ENCODE assay signal across 19 cellular contexts in the genomic region with DNA sequence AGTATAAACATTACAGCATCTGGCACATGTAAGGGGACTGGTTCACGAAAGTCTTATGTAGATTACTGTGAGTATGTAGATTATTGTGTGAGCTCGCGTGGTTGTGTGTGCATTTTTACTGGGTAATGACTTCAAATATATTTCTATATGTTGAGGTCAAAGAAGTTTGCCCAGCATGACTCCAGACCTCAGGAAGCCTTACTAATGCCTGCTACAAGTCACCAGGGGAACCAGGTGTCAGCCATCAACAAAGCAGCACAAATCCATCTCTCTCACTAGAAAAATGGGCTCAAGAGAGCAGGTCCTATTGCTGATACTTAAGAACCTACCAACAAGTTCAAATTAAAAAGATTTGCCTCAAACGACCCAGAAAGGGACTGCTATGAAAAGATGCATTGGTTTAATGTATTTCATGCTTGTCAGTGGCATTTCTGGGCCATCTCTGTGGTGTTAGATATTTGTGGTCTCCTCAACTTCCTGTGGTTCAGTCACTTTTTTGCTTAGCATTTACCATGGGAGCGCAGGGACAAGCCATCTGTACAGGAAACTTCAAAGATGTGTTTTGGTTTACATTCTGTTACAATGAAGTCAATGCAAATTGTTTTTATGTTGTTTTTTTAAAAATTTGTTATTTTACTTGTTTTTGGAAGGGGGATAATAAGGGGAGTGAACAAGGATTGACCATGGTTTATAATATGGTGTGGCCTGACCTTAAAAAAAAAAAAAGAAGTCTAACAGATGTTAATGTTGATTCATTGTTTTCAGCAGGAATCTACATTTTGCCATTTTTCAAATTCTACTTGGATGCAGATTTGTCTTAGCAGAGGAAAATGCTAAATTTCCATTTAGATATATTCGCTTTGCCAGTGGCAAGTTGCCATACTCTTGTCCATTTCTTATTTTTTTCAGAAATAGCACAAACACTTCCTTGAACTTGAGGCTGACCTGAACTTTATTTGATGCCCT.
DNase-seq lines count a peak whose midpoint lies in the region; ATAC-seq and TF ChIP-seq lines count a peak whose summit lies in the region.
"Had no signal": no experiment of that assay in that cellular context is flagged by ENCODE, and none has a peak within 500 bp of the region (broad histone marks: within the 10 kb centered on the region; RNA-seq: fewer than 3 reads in every experiment).

No MANE protein-coding gene starts in this region.

- H4K91ac ChIP-seq in IMR-90 (ENCODE audit: insufficient read depth, low read depth, low read length): no peak overlapping the region

- H3K79me1 ChIP-seq in IMR-90 (ENCODE audit: low read depth in 1 of 2, low read length in 2 of 2): no peaks in the 10 kb centered on the region

- H3K27ac ChIP-seq in IMR-90 (ENCODE audit: insufficient read depth, low read length) (no peak overlapping the region), smooth muscle cell (ENCODE audit: low read depth) (peak overlapping the region; percentile 71)
- H3K27ac ChIP-seq: sigmoid colon, thoracic aorta had no signal

- no peak overlapping the region for H3K56ac ChIP-seq in IMR-90 (ENCODE audit: extremely low read depth, insufficient read depth, low read length)

- no peak overlapping the region for H2AK9ac ChIP-seq in IMR-90 (replicated peaks; ENCODE audit: low read depth, low read length, poor library complexity)

- TF ChIP-seq RAD21 in IMR-90 (IDR thresholded peaks at IDR 0.05; ENCODE audit: low read length): no peak

- no peak overlapping the region for H3K4ac ChIP-seq in IMR-90 (ENCODE audit: low read depth, low read length)

- H3K9ac ChIP-seq in IMR-90 (ENCODE audit: low read depth, low read length) (no peak overlapping the region), smooth muscle cell (ENCODE audit: low read depth) (peak overlapping the region; percentile 5)

- in situ Hi-C loops in IMR-90 (cut with MboI; ENCODE audit: low sequenced_read_pairs): no loop called here

- H2BK20ac ChIP-seq in IMR-90 (ENCODE audit: low read depth, low read length): no peak overlapping the region

- no peak overlapping the region for H2AK5ac ChIP-seq in IMR-90 (ENCODE audit: low read depth, low read length)

- WGBS in IMR-90 (ENCODE audit: extremely low coverage in 2 of 2, insufficient read length in 1 of 2), 2 experiments: 72% methylated on average over 2 of the region's 6 CpGs; no CpG with 5 or more reads in 1 of the 2 experiments
- 51% methylated on average over 6 of the region's 6 CpGs for WGBS in smooth muscle cell (ENCODE audit: low lambda C conversion rate)

- CTCF ChIA-PET in IMR-90 (lab: Yijun Ruan, JAX): no interaction called here

- no peaks in the 10 kb centered on the region for H3K36me3 ChIP-seq in IMR-90 (ENCODE audit: control insufficient read depth, insufficient read depth, low read length)
- no peaks in the 10 kb centered on the region for H3K36me3 ChIP-seq in smooth muscle cell (ENCODE audit: low read depth)
- H3K36me3 ChIP-seq: HAP-1, thoracic aorta had no signal

- H3K4me3 ChIP-seq in IMR-90 (ENCODE audit: insufficient read depth, low read depth, low read length): no peak overlapping the region
- H3K4me3 ChIP-seq in smooth muscle cell: no peak overlapping the region
- H3K4me3 ChIP-seq: HAP-1, sigmoid colon, thoracic aorta had no signal

- H3K9me3 ChIP-seq in IMR-90 (ENCODE audit: control insufficient read depth, insufficient read depth, low read length): no peaks in the 10 kb centered on the region
- H3K9me3 ChIP-seq in smooth muscle cell (replicated peaks; ENCODE audit: low read depth): no peaks in the 10 kb centered on the region
- H3K9me3 ChIP-seq: HAP-1, sigmoid colon, thoracic aorta had no signal

- no peaks in the 10 kb centered on the region for H3K79me2 ChIP-seq in smooth muscle cell (ENCODE audit: low read depth)

- no peak overlapping the region for H4K8ac ChIP-seq in IMR-90 (ENCODE audit: low read depth in 2 of 2, low read length in 2 of 2)

- dilution Hi-C loops in IMR-90 (cut with HindIII; ENCODE audit: low sequenced_read_pairs, unreplicated experiment): no loop called here

- intact Hi-C loops in IMR-90 (cut with micrococcal nuclease): no loop called here

- H3K23ac ChIP-seq in IMR-90 (ENCODE audit: low read depth, low read length): no peak overlapping the region

- ATAC-seq in IMR-90 (ENCODE audit: low read depth): no peak
- no peak for ATAC-seq in HG02938 (IDR thresholded peaks at IDR 0.05; ENCODE audit: unreplicated experiment)
- no peak for ATAC-seq in HG03432 (IDR thresholded peaks at IDR 0.05; ENCODE audit: unreplicated experiment)
- ATAC-seq: activated naive CD4-positive, alpha-beta T cell treated with anti-CD3 and anti-CD28 coated beads, Interleukin-2, amount 50 U/mL, for 72 hours had no signal

- peak; percentile 5 for DNase-seq in IMR-90
- peak; percentile 41 for DNase-seq in SKM-1 treated with dmso at 0.1 percent for 144 hours (lab: John Stamatoyannopoulos, UW; ENCODE audit: unreplicated experiment)
- DNase-seq in fibroblast of peridontal ligament (ENCODE audit: extremely low read depth): peak; percentile 14
- no peak for DNase-seq in smooth muscle cell (lab: John Stamatoyannopoulos, UW; ENCODE audit: unreplicated experiment)
- DNase-seq in activated T-cell treated with anti-CD3 and anti-CD28 coated beads, Interleukin-2, amount 50 U/mL, for 48 hours: no peak
- DNase-seq: activated CD4-positive, alpha-beta T cell treated with anti-CD3 and anti-CD28 coated beads for 48 hours; activated T-cell treated with anti-CD3 and anti-CD28 coated beads for 4 hours; DMS53; NCI-H1436; NCI-H2227 treated with DMSO at 0.1 percent for 48 hours; SIG-M5; sigmoid colon; stimulated activated CD4-positive, alpha-beta T cell treated with anti-CD3 and anti-CD28 coated beads, Interleukin-4, amount 100 ng/mL, for 24 hours; T1000 had no signal

- H3K18ac ChIP-seq in IMR-90 (ENCODE audit: low read depth, low read length): peak overlapping the region; percentile 23; the same call in 1 of the 2 replicates

- H3K14ac ChIP-seq in IMR-90 (replicated peaks; ENCODE audit: low read depth, low read length): no peak overlapping the region

- TF ChIP-seq POLR2A in IMR-90 (IDR thresholded peaks at IDR 0.05; ENCODE audit: low read depth, low read length): no peak

- no peak overlapping the region for H4K5ac ChIP-seq in IMR-90 (ENCODE audit: low read depth, low read length)

- H3K4me1 ChIP-seq in IMR-90 (ENCODE audit: control insufficient read depth, insufficient read depth, low read length) (peaks cover 2% of the 10 kb centered on the region; the same call in 1 of the 2 replicates), smooth muscle cell (ENCODE audit: low read depth) (no peaks in the 10 kb centered on the region)

- H2BK120ac ChIP-seq in IMR-90 (ENCODE audit: low read depth, low read length): no peak overlapping the region

- H3K27me3 ChIP-seq in IMR-90 (ENCODE audit: control insufficient read depth, insufficient read depth, low read length): no peaks in the 10 kb centered on the region
- H3K27me3 ChIP-seq in smooth muscle cell (ENCODE audit: low read depth): no peaks in the 10 kb centered on the region
- H3K27me3 ChIP-seq: sigmoid colon had no signal

- H2BK5ac ChIP-seq in IMR-90 (ENCODE audit: low read depth, low read length, poor library complexity, severe bottlenecking): no peak overlapping the region

- no peak overlapping the region for H2BK15ac ChIP-seq in IMR-90 (ENCODE audit: low read depth, low read length)

- H4K20me1 ChIP-seq in IMR-90 (ENCODE audit: insufficient read depth, low read length) (no peaks in the 10 kb centered on the region), smooth muscle cell (ENCODE audit: low read depth) (no peaks in the 10 kb centered on the region)

- POLR2A ChIA-PET in IMR-90 (lab: Charles Lee; ENCODE audit: unreplicated experiment): no interaction called here

- no peaks in the 10 kb centered on the region for H3K9me1 ChIP-seq in IMR-90 (ENCODE audit: insufficient read depth, low read length)

- TF ChIP-seq CTCF in IMR-90 (conservative IDR thresholded peaks at IDR 0.05; ENCODE audit: low read depth, low read length) (no peak), smooth muscle cell (IDR thresholded peaks at IDR 0.05; ENCODE audit: borderline replicate concordance, insufficient read depth, poor library complexity, severe bottlenecking) (no peak)

- H2AFZ ChIP-seq in IMR-90 (replicated peaks; ENCODE audit: low read length, poor library complexity): no peak overlapping the region
- H2AFZ ChIP-seq in smooth muscle cell (ENCODE audit: low read depth): no peak overlapping the region

- H3K4me2 ChIP-seq in IMR-90 (ENCODE audit: low read depth, low read length) (no peak overlapping the region), smooth muscle cell (peak overlapping the region; percentile 0)

- peaks cover 13% of the 10 kb centered on the region for H3F3A ChIP-seq in smooth muscle cell (ENCODE audit: low read depth)

- no TSS peak for BruUV-seq in IMR-90 (replicated peaks; lab: Mats Ljungman, UMichigan)

TF ChIP-seq in IMR-90, 13 proteins besides CTCF, POLR2A, EP300 and RAD21 (continues in another document):
- no peak for TF ChIP-seq CHD1 (IDR thresholded peaks at IDR 0.05; ENCODE audit: low read depth, low read length)
- TF ChIP-seq MXI1 (IDR thresholded peaks at IDR 0.05; ENCODE audit: borderline replicate concordance, low read depth, low read length): no peak
- TF ChIP-seq RFX5 (IDR thresholded peaks at IDR 0.05; ENCODE audit: low read depth, low read length): no peak
- TF ChIP-seq MAFK (IDR thresholded peaks at IDR 0.05; ENCODE audit: low read depth, low read length): no peak
- TF ChIP-seq, protein P1, sequence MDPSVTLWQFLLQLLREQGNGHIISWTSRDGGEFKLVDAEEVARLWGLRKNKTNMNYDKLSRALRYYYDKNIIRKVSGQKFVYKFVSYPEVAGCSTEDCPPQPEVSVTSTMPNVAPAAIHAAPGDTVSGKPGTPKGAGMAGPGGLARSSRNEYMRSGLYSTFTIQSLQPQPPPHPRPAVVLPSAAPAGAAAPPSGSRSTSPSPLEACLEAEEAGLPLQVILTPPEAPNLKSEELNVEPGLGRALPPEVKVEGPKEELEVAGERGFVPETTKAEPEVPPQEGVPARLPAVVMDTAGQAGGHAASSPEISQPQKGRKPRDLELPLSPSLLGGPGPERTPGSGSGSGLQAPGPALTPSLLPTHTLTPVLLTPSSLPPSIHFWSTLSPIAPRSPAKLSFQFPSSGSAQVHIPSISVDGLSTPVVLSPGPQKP (IDR thresholded peaks at IDR 0.05; ENCODE audit: borderline replicate concordance, low read depth, low read length): no peak
- TF ChIP-seq, protein P2, sequence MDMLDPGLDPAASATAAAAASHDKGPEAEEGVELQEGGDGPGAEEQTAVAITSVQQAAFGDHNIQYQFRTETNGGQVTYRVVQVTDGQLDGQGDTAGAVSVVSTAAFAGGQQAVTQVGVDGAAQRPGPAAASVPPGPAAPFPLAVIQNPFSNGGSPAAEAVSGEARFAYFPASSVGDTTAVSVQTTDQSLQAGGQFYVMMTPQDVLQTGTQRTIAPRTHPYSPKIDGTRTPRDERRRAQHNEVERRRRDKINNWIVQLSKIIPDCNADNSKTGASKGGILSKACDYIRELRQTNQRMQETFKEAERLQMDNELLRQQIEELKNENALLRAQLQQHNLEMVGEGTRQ (IDR thresholded peaks at IDR 0.05; ENCODE audit: low read depth, low read length): no peak
- no peak for TF ChIP-seq NFE2L2 (IDR thresholded peaks at IDR 0.05; ENCODE audit: low read depth, low read length)
- TF ChIP-seq SMC3 (IDR thresholded peaks at IDR 0.05; ENCODE audit: low read depth, low read length): no peak
- no peak for TF ChIP-seq MAZ (IDR thresholded peaks at IDR 0.05; ENCODE audit: borderline replicate concordance, low read depth, low read length)

Comparison
In these comparisons a context has a peak if more than half of its experiments do, and no peak if none do; other contexts are left out.
1. DNase-seq: peak in IMR-90 (single experiment), SKM-1 treated with dmso at 0.1 percent for 144 hours (single experiment) and fibroblast of peridontal ligament (single experiment); none in smooth muscle cell (single experiment) and activated T-cell treated with anti-CD3 and anti-CD28 coated beads, Interleukin-2, amount 50 U/mL, for 48 hours (0 of 2).